In the genomic region with DNA sequence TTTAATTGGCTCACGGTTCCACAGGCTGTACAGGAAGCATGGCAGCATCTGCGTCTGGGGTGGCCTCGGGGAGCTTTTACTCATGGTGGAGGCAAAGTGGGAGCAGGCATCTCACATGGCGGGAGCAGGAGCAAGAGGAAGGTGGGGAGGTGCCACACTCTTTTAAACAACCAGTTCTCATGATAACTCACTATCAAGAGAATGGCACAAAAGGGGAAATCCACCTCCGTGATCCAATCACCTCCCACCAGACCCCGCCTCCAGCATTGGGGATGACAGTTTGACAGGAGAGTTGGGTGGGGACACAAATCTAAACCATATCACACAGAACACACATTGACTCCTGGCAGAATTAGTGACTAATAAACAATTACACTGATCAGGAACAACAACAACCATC, we compare ENCODE assay signal across 8 cellular contexts.
"Had no signal": no experiment of that assay in that cellular context is flagged by ENCODE, and none has a peak within 500 bp of the region (broad histone marks: within the 10 kb centered on the region; RNA-seq: fewer than 3 reads in every experiment).

No MANE protein-coding gene starts in this region.

- ATAC-seq: GM23338, K562 had no signal

- FAIRE-seq: H1, H54, K562 had no signal

- H2AFZ ChIP-seq: GM23338 had no signal

- H3K27ac ChIP-seq: HL-60 had no signal

- H3K4me2 ChIP-seq: GM23338 had no signal

- DNase-seq: H9, HCEC 1CT, IMR-90 had no signal

- H3K4me3 ChIP-seq: GM23338, K562 had no signal
